ENCODE assay signal across 9 cellular contexts in genomic region chr12:120231316-120232011, GRCh38. TPM values are rescaled to one million over a fixed set of nuclear protein-coding genes. Genes with fewer than 3 reads are reported as not detected.
DNase-seq lines count a peak whose midpoint lies in the region; ATAC-seq and TF ChIP-seq lines count a peak whose summit lies in the region.
"Had no signal": no experiment of that assay in that cellular context is flagged by ENCODE, and none has a peak within 500 bp of the region (broad histone marks: within the 10 kb centered on the region; RNA-seq: fewer than 3 reads in every experiment).

No MANE protein-coding gene starts in this region.

- H3K4me3 Mint-ChIP-seq in activated naive CD8-positive, alpha-beta T cell treated with anti-CD3 and anti-CD28 coated beads, Interleukin-2, amount 50 U/mL, for 24 hours, result peak overlapping the region; percentile 65
- H3K4me3 Mint-ChIP-seq: B cell had no signal

- H3K27me3 ChIP-seq in right cardiac atrium (ENCODE audit: control insufficient read depth, insufficient read depth) (no peaks in the 10 kb centered on the region), spleen (replicated peaks in 1 of 7) (peaks cover 0 to 56% (median 0%) of the 10 kb centered on the region in 7 donors)

- peak overlapping the region; percentile 92 for H3K27ac ChIP-seq in right cardiac atrium (ENCODE audit: low read length)
- H3K27ac ChIP-seq in spleen, result peak overlapping the region; percentile 43 to 92 (median 87)

- peaks cover 89% of the 10 kb centered on the region for H3K4me1 Mint-ChIP-seq in activated naive CD8-positive, alpha-beta T cell treated with anti-CD3 and anti-CD28 coated beads, Interleukin-2, amount 50 U/mL, for 24 hours

- peak in 2 of 3 experiments; percentile 13 to 50 for DNase-seq in NCI-H1417 (lab: John Stamatoyannopoulos, UW)
- no peak for DNase-seq in NCI-H1417 treated with DMSO at 0.1 percent for 48 hours (lab: John Stamatoyannopoulos, UW)
- DNase-seq in T follicular helper cell (ENCODE audit: low read depth), result peak; percentile 60
- DNase-seq in activated naive CD8-positive, alpha-beta T cell treated with anti-CD3 and anti-CD28 coated beads, Interleukin-2, amount 50 U/mL, for 24 hours, result peak; percentile 81
- DNase-seq in right cardiac atrium, result peak in 2 of 3 donors; percentile 71 to 72
- DNase-seq in spleen, result peak; percentile 88

- H3K27me3 Mint-ChIP-seq in activated naive CD8-positive, alpha-beta T cell treated with anti-CD3 and anti-CD28 coated beads, Interleukin-2, amount 50 U/mL, for 24 hours, result no peaks in the 10 kb centered on the region

- no peak overlapping the region for H3K4me3 ChIP-seq in right cardiac atrium (ENCODE audit: low read length)
- H3K4me3 ChIP-seq in spleen, result peak overlapping the region in 2 of 8 donors; percentile 10 to 55

- peaks cover 0 to 6% (median under 1%) of the 10 kb centered on the region in 6 donors for H3K36me3 ChIP-seq in spleen

- peaks cover 2% of the 10 kb centered on the region for H3K36me3 Mint-ChIP-seq in activated naive CD8-positive, alpha-beta T cell treated with anti-CD3 and anti-CD28 coated beads, Interleukin-2, amount 50 U/mL, for 24 hours (ENCODE audit: low read depth)

- peak overlapping the region; percentile 94 for H3K27ac Mint-ChIP-seq in activated naive CD8-positive, alpha-beta T cell treated with anti-CD3 and anti-CD28 coated beads, Interleukin-2, amount 50 U/mL, for 24 hours
- H3K27ac Mint-ChIP-seq: B cell had no signal

- 38% methylated on average over 3 of the region's 3 CpGs for WGBS in right cardiac atrium
- WGBS in spleen, 5 donors, result 7 to 18% (median 10%) methylated on average over 3 of the region's 3 CpGs

- intact Hi-C loops in right cardiac atrium (cut with DNase I), result no loop called here
- intact Hi-C loops in spleen (cut with DNase I; ENCODE audit: low total_unique reads), result loop anchor here (2.0 kb wide), 1 partner anchor 31 kb away; no protein-coding TSS in a partner anchor

- H3K9me3 Mint-ChIP-seq in activated naive CD8-positive, alpha-beta T cell treated with anti-CD3 and anti-CD28 coated beads, Interleukin-2, amount 50 U/mL, for 24 hours, result no peaks in the 10 kb centered on the region

- peaks cover 69% of the 10 kb centered on the region for H3K4me1 ChIP-seq in right cardiac atrium (ENCODE audit: control insufficient read depth, insufficient read depth, low read length)
- H3K4me1 ChIP-seq in spleen, result peaks cover 84 to 100% (median 99%) of the 10 kb centered on the region in 6 donors

- no peak for TF ChIP-seq POLR2A in spleen (IDR thresholded peaks at IDR 0.05)

- ATAC-seq in activated naive CD8-positive, alpha-beta T cell treated with anti-CD3 and anti-CD28 coated beads, Interleukin-2, amount 50 U/mL, for 24 hours, result peak; percentile 85
- ATAC-seq in right cardiac atrium, result peak in 1 of 2 donors; percentile 34
- ATAC-seq in HG02798 (IDR thresholded peaks at IDR 0.05; ENCODE audit: poor library complexity, unreplicated experiment), result no peak
- no peak for ATAC-seq in GM19328 (IDR thresholded peaks at IDR 0.05; ENCODE audit: unreplicated experiment)

- H3K9me3 ChIP-seq in right cardiac atrium (ENCODE audit: control insufficient read depth, low read length), result no peaks in the 10 kb centered on the region
- H3K9me3 ChIP-seq in spleen, result no peaks in the 10 kb centered on the region

- peak in 7 of 11 experiments; percentile 11 to 66 (median 36) for TF ChIP-seq CTCF in spleen (IDR thresholded peaks at IDR 0.05 in 8 of 11, conservative IDR thresholded peaks at IDR 0.05 in 3 of 11)

RNA-seq across cellular contexts. Expression of gene RPLP0, which starts 30.6 kb away (rescaled TPM):
- 1,000 to 10,000 TPM in 1 of 4 donors, 100 to 1,000 TPM in 3; 800 to 1,173 (median 979) TPM for total RNA-seq in right cardiac atrium
- polyA plus RNA-seq in right cardiac atrium, result 1,119 TPM
- 1,000 to 10,000 TPM; 1,023 to 1,741 (median 1,286) TPM for total RNA-seq in spleen
- 1,000 to 10,000 TPM; 3,423 to 5,071 (median 3,908) TPM for polyA plus RNA-seq in spleen

RNA-seq across cellular contexts. Expression of gene PXN, which starts 34.1 kb away (rescaled TPM):
- total RNA-seq in right cardiac atrium (10 to 100 TPM; 67.8 to 89.8 (median 80.2) TPM), spleen (100 to 1,000 TPM in 5 of 7 donors, 10 to 100 TPM in 2; 91.8 to 161 (median 149) TPM)
- polyA plus RNA-seq in right cardiac atrium (77.3 TPM), spleen (10 to 100 TPM; 22.3 to 49.8 (median 35.6) TPM)

RNA-seq across cellular contexts. Expression of gene GCN1, which starts 36.9 kb away (rescaled TPM):
- total RNA-seq in right cardiac atrium, result 10 to 100 TPM; 32.9 to 41.4 (median 35.5) TPM
- 10.6 TPM for polyA plus RNA-seq in right cardiac atrium
- total RNA-seq in spleen, result 100 to 1,000 TPM in 4 of 7 donors, 10 to 100 TPM in 3; 91.6 to 131 (median 106) TPM
- 10 to 100 TPM; 10.4 to 22.1 (median 14.5) TPM for polyA plus RNA-seq in spleen
